Comparison of ENCODE assay signal across 18 cellular contexts in genomic region chr10:131729361-131729760, GRCh38.
A peak's percentile ranks its signal among the peaks of the same experiment; 100 is the strongest.
DNase-seq lines count a peak whose midpoint lies in the region; ATAC-seq, FAIRE-seq and TF ChIP-seq lines count a peak whose summit lies in the region.
"Had no signal": no experiment of that assay in that cellular context is flagged by ENCODE, and none has a peak within 500 bp of the region (broad histone marks: within the 10 kb centered on the region; RNA-seq: fewer than 3 reads in every experiment).

No MANE protein-coding gene starts in this region.

- in situ Hi-C loops in GM13976 (cut with MboI; ENCODE audit: low sequenced_read_pairs, unreplicated experiment): no loop called here

- H3K14ac ChIP-seq in neuronal stem cell (ENCODE audit: low read length): peak overlapping the region; percentile 78

- TF ChIP-seq RAD21 in A549 (conservative IDR thresholded peaks at IDR 0.05 in 1 of 2, IDR thresholded peaks at IDR 0.05 in 1 of 2): no peak

- no peak overlapping the region for H3K4me3 ChIP-seq in A549
- H3K4me3 ChIP-seq in neuronal stem cell (ENCODE audit: low read length in 2 of 2): no peak overlapping the region
- no peak overlapping the region for H3K4me3 ChIP-seq in lower lobe of right lung
- H3K4me3 ChIP-seq: SJSA1 had no signal

- H3K9me3 ChIP-seq in A549 (peaks cover 5% of the 10 kb centered on the region; the same call in 2 of the 3 replicates), neuronal stem cell (replicated peaks in 1 of 2; ENCODE audit: control insufficient read depth in 2 of 2, insufficient read depth in 1 of 2, low read depth in 1 of 2, low read length in 2 of 2) (peaks cover 0 to 10% of the 10 kb centered on the region in 2 donors), lower lobe of right lung (peaks cover 7% of the 10 kb centered on the region)

- no peak overlapping the region for H2BK120ac ChIP-seq in neuronal stem cell (ENCODE audit: low read depth, low read length)

- peaks cover 13% of the 10 kb centered on the region; the same call in 1 of the 3 replicates for H3K4me1 ChIP-seq in A549
- H3K4me1 ChIP-seq in neuronal stem cell (ENCODE audit: control insufficient read depth in 2 of 2, insufficient read depth in 1 of 2, low read depth in 1 of 2, low read length in 2 of 2): peaks cover 6 to 19% of the 10 kb centered on the region in 2 donors
- H3K4me1 ChIP-seq in lower lobe of right lung: peaks cover 12% of the 10 kb centered on the region
- H3K4me1 ChIP-seq: SJSA1 had no signal

- peak overlapping the region; percentile 54 for H3K18ac ChIP-seq in neuronal stem cell (ENCODE audit: low read length)

- no peak overlapping the region for H4K8ac ChIP-seq in neuronal stem cell (ENCODE audit: low read depth, low read length)

- H3K23ac ChIP-seq in neuronal stem cell (ENCODE audit: low read depth, low read length, poor library complexity): no peak overlapping the region

- no peak for TF ChIP-seq CTCF in A549 (IDR thresholded peaks at IDR 0.05)
- no peak for TF ChIP-seq CTCF in GM13976 (IDR thresholded peaks at IDR 0.05; ENCODE audit: borderline replicate concordance, control extremely low read depth, extremely low read depth, insufficient read depth, missing control alignments)
- TF ChIP-seq CTCF in lower lobe of right lung (IDR thresholded peaks at IDR 0.05): no peak

- H4K91ac ChIP-seq in neuronal stem cell (ENCODE audit: low read depth, low read length, poor library complexity): no peak overlapping the region

- H3K27ac ChIP-seq in A549: no peak overlapping the region; a peak in 1 of 6 replicates
- H3K27ac ChIP-seq in neuronal stem cell (replicated peaks; ENCODE audit: low read length): no peak overlapping the region
- H3K27ac ChIP-seq in lower lobe of right lung: no peak overlapping the region
- H3K27ac ChIP-seq: RWPE1, SJSA1 had no signal

- H2BK12ac ChIP-seq in neuronal stem cell (ENCODE audit: low read length): no peak overlapping the region

- H3K9ac ChIP-seq in neuronal stem cell (ENCODE audit: low read depth, low read length, poor library complexity): no peak overlapping the region

- TF ChIP-seq POLR2A in A549 (IDR thresholded peaks at IDR 0.05; ENCODE audit: low read length): no peak

- ATAC-seq in A549 (peak in 1 of 2 experiments; percentile 34; a peak in 2 of 6 replicates), GM18502 (IDR thresholded peaks at IDR 0.05; ENCODE audit: poor library complexity, unreplicated experiment) (no peak), HG03439 (IDR thresholded peaks at IDR 0.05; ENCODE audit: unreplicated experiment) (no peak), lower lobe of right lung (no peak), HG03442 (IDR thresholded peaks at IDR 0.05; ENCODE audit: unreplicated experiment) (no peak)
- ATAC-seq: HepG2 had no signal

- no peak overlapping the region for H3K4ac ChIP-seq in neuronal stem cell (ENCODE audit: low read length)

- peaks cover 2% of the 10 kb centered on the region for H3K79me1 ChIP-seq in neuronal stem cell (ENCODE audit: low read depth, low read length)

- POLR2A ChIA-PET in A549 (lab: Yijun Ruan, JAX): no interaction called here

- intact Hi-C loops in lower lobe of right lung (cut with DNase I): no loop called here

- peak overlapping the region; percentile 73 for H2BK15ac ChIP-seq in neuronal stem cell (ENCODE audit: low read length)

- DNase-seq in A549 (ENCODE audit: low read depth in 1 of 2, low spot score in 1 of 2): no peak
- peak; percentile 8 for DNase-seq in GM13976 (ENCODE audit: low spot score)
- peak; percentile 7 for DNase-seq in iPS-NIHi11 (ENCODE audit: low spot score)
- DNase-seq in neuronal stem cell (ENCODE audit: low spot score): no peak
- DNase-seq in lower lobe of right lung: no peak
- DNase-seq: CD4-positive, CD25-positive, alpha-beta regulatory T cell; EL; KG1; NCI-H1436; NCI-H2029 treated with DMSO at 0.1 percent for 48 hours; NCI-H2171 treated with DMSO at 0.1 percent for 48 hours; NCI-H774 had no signal

- 43% methylated on average over 6 of the region's 6 CpGs for WGBS in A549 (ENCODE audit: missing lambda C conversion rate)
- WGBS in neuronal stem cell (ENCODE audit: extremely low coverage in 2 of 2, insufficient read length in 2 of 2, insufficient replicate concordance in 1 of 2), 2 donors: no CpG with 5 or more reads among the region's 6 CpGs

- no peak for TF ChIP-seq EP300 in A549 (IDR thresholded peaks at IDR 0.05)

- no peak overlapping the region for H2AFZ ChIP-seq in neuronal stem cell (ENCODE audit: low read length)

- H3K36me3 ChIP-seq in neuronal stem cell (replicated peaks in 1 of 2; ENCODE audit: control insufficient read depth in 2 of 2, insufficient read depth in 2 of 2, low read length in 2 of 2) (no peaks in the 10 kb centered on the region), lower lobe of right lung (no peaks in the 10 kb centered on the region)
- H3K36me3 ChIP-seq: SJSA1 had no signal

- H3K4me2 ChIP-seq in A549: peak overlapping the region; percentile 32
- no peak overlapping the region for H3K4me2 ChIP-seq in neuronal stem cell (ENCODE audit: insufficient read depth, low read length, poor library complexity, severe bottlenecking)

- H3K27me3 ChIP-seq in neuronal stem cell (ENCODE audit: control insufficient read depth in 3 of 3, insufficient read depth in 3 of 3, low read depth in 1 of 3, low read length in 3 of 3) (peaks cover 0 to 44% (median 14%) of the 10 kb centered on the region in 3 experiments), lower lobe of right lung (ENCODE audit: low read depth) (peaks cover 9% of the 10 kb centered on the region)
- H3K27me3 ChIP-seq: SJSA1 had no signal

- H2BK5ac ChIP-seq in neuronal stem cell (ENCODE audit: low read length): no peak overlapping the region

- no peak overlapping the region for H2AK5ac ChIP-seq in neuronal stem cell (ENCODE audit: low read depth, low read length)

- CTCF ChIA-PET in A549 (lab: Yijun Ruan, JAX): interaction anchor here (1.2 kb wide), 1 partner anchor 1539 kb away, joined by 3 read pairs; no protein-coding TSS in a partner anchor

- FAIRE-seq in A549 (lab: Jason Lieb, UNC): no peak
- FAIRE-seq: HepG2 had no signal

TF ChIP-seq in A549, 52 proteins besides CTCF, POLR2A, EP300 and RAD21:
- TF ChIP-seq HOXA7 (CRISPR knock-in tag; IDR thresholded peaks at IDR 0.05): no peak
- TF ChIP-seq NR3C1 (IDR thresholded peaks at IDR 0.05): no peak
- TF ChIP-seq, protein P1, sequence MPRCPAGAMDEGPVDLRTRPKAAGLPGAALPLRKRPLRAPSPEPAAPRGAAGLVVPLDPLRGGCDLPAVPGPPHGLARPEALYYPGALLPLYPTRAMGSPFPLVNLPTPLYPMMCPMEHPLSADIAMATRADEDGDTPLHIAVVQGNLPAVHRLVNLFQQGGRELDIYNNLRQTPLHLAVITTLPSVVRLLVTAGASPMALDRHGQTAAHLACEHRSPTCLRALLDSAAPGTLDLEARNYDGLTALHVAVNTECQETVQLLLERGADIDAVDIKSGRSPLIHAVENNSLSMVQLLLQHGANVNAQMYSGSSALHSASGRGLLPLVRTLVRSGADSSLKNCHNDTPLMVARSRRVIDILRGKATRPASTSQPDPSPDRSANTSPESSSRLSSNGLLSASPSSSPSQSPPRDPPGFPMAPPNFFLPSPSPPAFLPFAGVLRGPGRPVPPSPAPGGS (IDR thresholded peaks at IDR 0.05): no peak
- TF ChIP-seq, protein P2, sequence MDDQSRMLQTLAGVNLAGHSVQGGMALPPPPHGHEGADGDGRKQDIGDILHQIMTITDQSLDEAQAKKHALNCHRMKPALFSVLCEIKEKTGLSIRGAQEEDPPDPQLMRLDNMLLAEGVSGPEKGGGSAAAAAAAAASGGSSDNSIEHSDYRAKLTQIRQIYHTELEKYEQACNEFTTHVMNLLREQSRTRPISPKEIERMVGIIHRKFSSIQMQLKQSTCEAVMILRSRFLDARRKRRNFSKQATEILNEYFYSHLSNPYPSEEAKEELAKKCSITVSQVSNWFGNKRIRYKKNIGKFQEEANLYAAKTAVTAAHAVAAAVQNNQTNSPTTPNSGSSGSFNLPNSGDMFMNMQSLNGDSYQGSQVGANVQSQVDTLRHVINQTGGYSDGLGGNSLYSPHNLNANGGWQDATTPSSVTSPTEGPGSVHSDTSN (IDR thresholded peaks at IDR 0.05): no peak
- TF ChIP-seq CHD4 (IDR thresholded peaks at IDR 0.05; ENCODE audit: borderline replicate concordance): no peak
- TF ChIP-seq RNF2 (IDR thresholded peaks at IDR 0.05; ENCODE audit: borderline replicate concordance, low read depth): no peak
- TF ChIP-seq, protein P3, sequence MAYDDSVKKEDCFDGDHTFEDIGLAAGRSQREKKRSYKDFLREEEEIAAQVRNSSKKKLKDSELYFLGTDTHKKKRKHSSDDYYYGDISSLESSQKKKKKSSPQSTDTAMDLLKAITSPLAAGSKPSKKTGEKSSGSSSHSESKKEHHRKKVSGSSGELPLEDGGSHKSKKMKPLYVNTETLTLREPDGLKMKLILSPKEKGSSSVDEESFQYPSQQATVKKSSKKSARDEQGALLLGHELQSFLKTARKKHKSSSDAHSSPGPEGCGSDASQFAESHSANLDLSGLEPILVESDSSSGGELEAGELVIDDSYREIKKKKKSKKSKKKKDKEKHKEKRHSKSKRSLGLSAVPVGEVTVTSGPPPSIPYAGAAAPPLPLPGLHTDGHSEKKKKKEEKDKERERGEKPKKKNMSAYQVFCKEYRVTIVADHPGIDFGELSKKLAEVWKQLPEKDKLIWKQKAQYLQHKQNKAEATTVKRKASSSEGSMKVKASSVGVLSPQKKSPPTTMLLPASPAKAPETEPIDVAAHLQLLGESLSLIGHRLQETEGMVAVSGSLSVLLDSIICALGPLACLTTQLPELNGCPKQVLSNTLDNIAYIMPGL (CRISPR knock-in tag; IDR thresholded peaks at IDR 0.05; ENCODE audit: borderline replicate concordance): no peak
- no peak for TF ChIP-seq CBX8 (IDR thresholded peaks at IDR 0.05)
- no peak for TF ChIP-seq NFE2L2 (conservative IDR thresholded peaks at IDR 0.05; ENCODE audit: low read length)
- TF ChIP-seq SMC3 (IDR thresholded peaks at IDR 0.05): no peak
- TF ChIP-seq GATA3 (IDR thresholded peaks at IDR 0.05; ENCODE audit: borderline replicate concordance): no peak
- no peak for TF ChIP-seq PHF8 (IDR thresholded peaks at IDR 0.05; ENCODE audit: borderline replicate concordance, low read depth)

Comparison
In these comparisons a context has a peak if more than half of its experiments do, and no peak if none do; other contexts are left out.
1. DNase-seq: peak in GM13976 (single experiment) and iPS-NIHi11 (single experiment); none in A549 (0 of 2), neuronal stem cell (single experiment) and lower lobe of right lung (single experiment).